1 cellular context compared by ENCODE assay signal in genomic region chr6:38184780-38185080, GRCh38.
TF ChIP-seq lines count a peak whose summit lies in the region.

No MANE protein-coding gene starts in this region.

TF ChIP-seq in SK-N-SH treated with all-trans-retinoic acid at 6 μM for 48 hours, 23 proteins besides CTCF, POLR2A, EP300 and RAD21 (continued from another document):
- TF ChIP-seq TSHZ2 (CRISPR knock-in tag; IDR thresholded peaks at IDR 0.05) (no peak), RARB (CRISPR knock-in tag; IDR thresholded peaks at IDR 0.05) (no peak), CSDC2 (CRISPR knock-in tag; IDR thresholded peaks at IDR 0.05) (no peak), POU6F1 (CRISPR knock-in tag; IDR thresholded peaks at IDR 0.05; ENCODE audit: borderline replicate concordance, low read depth) (no peak), ZNF565 (CRISPR knock-in tag; conservative IDR thresholded peaks at IDR 0.05; ENCODE audit: low read depth) (no peak), ESRRG (CRISPR knock-in tag; IDR thresholded peaks at IDR 0.05) (no peak), ZNF8 (CRISPR knock-in tag; IDR thresholded peaks at IDR 0.05) (no peak), CREB5 (CRISPR knock-in tag; IDR thresholded peaks at IDR 0.05; ENCODE audit: low read depth) (no peak), TCF4 (CRISPR knock-in tag; IDR thresholded peaks at IDR 0.05; ENCODE audit: borderline replicate concordance) (no peak), ZFP3 (CRISPR knock-in tag; IDR thresholded peaks at IDR 0.05) (no peak)
TF ChIP-seq in SK-N-SH treated with all-trans-retinoic acid at 6 μM for 48 hours: peak in this region for 0.
